Comparison of ENCODE assay signal across 8 cellular contexts in genomic region chr12:26748741-26749431, GRCh38.
DNase-seq lines count a peak whose midpoint lies in the region; ATAC-seq lines count a peak whose summit lies in the region.

No MANE protein-coding gene starts in this region.

- in situ Hi-C loops in ACHN (cut with HindIII; ENCODE audit: low pct_ligation_motif_present, low pct_unique_long_range_greater_than_20kb, low sequenced_read_pairs), result no loop called here

- ATAC-seq in GM19324 (IDR thresholded peaks at IDR 0.05; ENCODE audit: low FRiP score, unreplicated experiment), result peak; percentile 33
- ATAC-seq in HG03469 (IDR thresholded peaks at IDR 0.05; ENCODE audit: unreplicated experiment), result peak; percentile 34

- DNase-seq in ACHN (peak; percentile 16), dermis blood vessel endothelial cell (peak; percentile 60), activated gamma-delta T cell treated with Interleukin-2 at 50 U/mL for 16 hours (no peak), AG08396 (ENCODE audit: low spot score) (no peak), NOMO-1 treated with dmso at 0.1 percent for 144 hours (lab: John Stamatoyannopoulos, UW; ENCODE audit: unreplicated experiment) (no peak), NCI-H1105 treated with DMSO at 0.1 percent for 48 hours (lab: John Stamatoyannopoulos, UW) (no peak)

Comparison
In these comparisons a context has a peak if more than half of its experiments do, and no peak if none do; other contexts are left out.
1. DNase-seq: peak in ACHN (single experiment) and dermis blood vessel endothelial cell (single experiment); none in activated gamma-delta T cell treated with Interleukin-2 at 50 U/mL for 16 hours (single experiment), AG08396 (single experiment), NOMO-1 treated with dmso at 0.1 percent for 144 hours (single experiment) and NCI-H1105 treated with DMSO at 0.1 percent for 48 hours (single experiment).